ENCODE assay signal across 10 cellular contexts in the genomic region with DNA sequence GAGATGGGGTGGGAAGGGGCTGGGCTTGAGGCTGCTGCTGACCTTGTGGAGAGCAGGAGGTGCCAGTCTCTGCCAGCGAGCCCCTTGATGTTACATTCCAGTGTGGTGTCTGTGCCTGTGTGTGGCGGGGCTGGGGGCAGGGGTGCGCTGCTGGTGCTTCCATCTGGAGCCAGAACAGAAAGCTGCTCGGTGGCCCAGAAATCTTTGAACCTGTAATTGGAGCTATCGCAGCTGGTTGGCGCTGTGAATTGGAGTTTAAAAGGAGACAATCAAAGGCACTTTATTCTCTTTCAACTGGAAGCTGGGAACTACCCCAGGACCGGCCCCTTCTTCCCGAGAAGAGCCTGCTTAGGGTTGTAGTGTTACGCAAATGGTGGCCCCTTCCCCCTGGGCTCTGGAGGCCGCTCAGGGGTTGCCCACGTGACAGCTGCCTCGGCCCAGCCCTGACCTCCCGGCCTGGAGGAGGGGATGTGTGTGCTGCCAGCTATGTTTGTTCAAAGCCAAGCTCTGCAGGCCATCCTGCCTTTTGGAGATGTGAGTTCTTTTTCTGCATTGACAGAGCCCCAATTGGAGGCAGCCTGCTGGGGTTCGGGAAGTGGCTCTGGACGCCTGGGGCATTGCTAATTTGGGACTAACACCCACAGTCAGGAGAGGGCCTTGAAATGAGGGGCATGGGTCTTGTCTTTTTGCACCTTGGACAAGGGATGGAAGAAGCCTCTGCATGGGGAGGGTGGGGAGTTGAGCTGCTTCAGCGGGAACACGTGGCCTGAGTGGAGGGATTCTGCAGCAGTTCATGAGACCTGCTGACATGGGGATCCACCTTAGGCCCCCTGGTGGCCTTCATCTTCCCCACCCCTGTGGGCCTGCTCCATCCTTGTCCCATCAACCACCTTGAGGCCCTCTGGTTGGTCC. TPM values are rescaled to one million over a fixed set of nuclear protein-coding genes. Genes with fewer than 3 reads are reported as not detected.
DNase-seq lines count a peak whose midpoint lies in the region; ATAC-seq, FAIRE-seq and TF ChIP-seq lines count a peak whose summit lies in the region.
"Had no signal": no experiment of that assay in that cellular context is flagged by ENCODE, and none has a peak within 500 bp of the region (broad histone marks: within the 10 kb centered on the region; RNA-seq: fewer than 3 reads in every experiment).

No MANE protein-coding gene starts in this region.

- H3K27ac ChIP-seq in OCI-LY7 (ENCODE audit: low read depth, low read length, poor library complexity, severe bottlenecking) (no peak overlapping the region), gastroesophageal sphincter (peak overlapping the region in 3 of 4 donors; percentile 2 to 59 (median 56)), neural progenitor cell (no peak overlapping the region)

- CTCF ChIA-PET in OCI-LY7 (lab: Charles Lee; ENCODE audit: unreplicated experiment) = no interaction called here

- H3K9ac ChIP-seq in neural progenitor cell = no peak overlapping the region

- ATAC-seq in gastroesophageal sphincter (peak; percentile 50), HG02973 (IDR thresholded peaks at IDR 0.05; ENCODE audit: unreplicated experiment) (no peak)

- peaks cover 6% of the 10 kb centered on the region for H3K27me3 Mint-ChIP-seq in neural progenitor cell (ENCODE audit: insufficient read depth, low read depth)

- 0% methylated on average over 4 of the region's 17 CpGs; no CpG with 5 or more reads in 1 of the 2 donors for WGBS in gastroesophageal sphincter (ENCODE audit: low coverage in 1 of 2), 2 donors

- no peak overlapping the region for H3K4me2 ChIP-seq in OCI-LY7 (ENCODE audit: low read length)
- peak overlapping the region; percentile 69 for H3K4me2 ChIP-seq in neural progenitor cell

- H3K9me3 Mint-ChIP-seq in neural progenitor cell = peaks cover 7% of the 10 kb centered on the region

- peak overlapping the region; percentile 80 for H3K4me3 Mint-ChIP-seq in neural progenitor cell

- no peak for DNase-seq in D721Med (ENCODE audit: insufficient read length, low spot score)
- peak; percentile 37 for DNase-seq in OCI-LY7 (ENCODE audit: low spot score)
- DNase-seq in neural progenitor cell (ENCODE audit: low spot score) = peak; percentile 82
- DNase-seq in H54 (ENCODE audit: insufficient read length, low spot score) = no peak
- no peak for DNase-seq in NCI-H1105 treated with DMSO at 0.1 percent for 48 hours (lab: John Stamatoyannopoulos, UW)
- no peak for DNase-seq in mesenteric fat pad (ENCODE audit: low spot score)
- DNase-seq: SIG-M5 had no signal

- no peaks in the 10 kb centered on the region for H3K79me2 ChIP-seq in OCI-LY7 (ENCODE audit: insufficient read depth, low read depth, low read length)
- no peaks in the 10 kb centered on the region for H3K79me2 ChIP-seq in neural progenitor cell (ENCODE audit: low read depth)

- peak overlapping the region; percentile 96 for H3K27ac Mint-ChIP-seq in neural progenitor cell

- H3F3A ChIP-seq in neural progenitor cell (ENCODE audit: low read depth) = peaks cover 19% of the 10 kb centered on the region

- no peaks in the 10 kb centered on the region for H3K9me2 ChIP-seq in OCI-LY7 (ENCODE audit: insufficient read depth, low read length)

- POLR2A ChIA-PET in OCI-LY7 (lab: Charles Lee) = no interaction called here

- H4K20me1 ChIP-seq in OCI-LY7 (ENCODE audit: insufficient read depth, low read length) (no peaks in the 10 kb centered on the region), neural progenitor cell (ENCODE audit: low read depth) (no peaks in the 10 kb centered on the region)

- H3K4me1 ChIP-seq in OCI-LY7 (ENCODE audit: insufficient read depth, low read length, poor library complexity, severe bottlenecking) (no peaks in the 10 kb centered on the region), gastroesophageal sphincter (peaks cover 0 to 14% (median 5%) of the 10 kb centered on the region in 3 donors), neural progenitor cell (peaks cover 17% of the 10 kb centered on the region)

- H3K27me3 ChIP-seq in gastroesophageal sphincter = peaks cover 58% of the 10 kb centered on the region
- peaks cover 32% of the 10 kb centered on the region for H3K27me3 ChIP-seq in neural progenitor cell

- H3K4me3 ChIP-seq in OCI-LY7 (ENCODE audit: low read depth, low read length, poor library complexity, severe bottlenecking) (no peak overlapping the region), gastroesophageal sphincter (no peak overlapping the region), neural progenitor cell (peak overlapping the region; percentile 11)

- H3K9me3 ChIP-seq in OCI-LY7 (ENCODE audit: low read length) = 0 out of 2 replicates have a peak, but pooled peaks cover 5% of the 10 kb centered on the region
- H3K9me3 ChIP-seq in gastroesophageal sphincter = no peaks in the 10 kb centered on the region
- H3K9me3 ChIP-seq in neural progenitor cell (ENCODE audit: low read depth) = no peaks in the 10 kb centered on the region

- no peak overlapping the region for H2AFZ ChIP-seq in OCI-LY7 (ENCODE audit: low read length)
- H2AFZ ChIP-seq in neural progenitor cell (replicated peaks) = no peak overlapping the region

- H3K4me1 Mint-ChIP-seq in neural progenitor cell = peaks cover 23% of the 10 kb centered on the region

- BruUV-seq in OCI-LY7 (replicated peaks; lab: Mats Ljungman, UMichigan) = no TSS peak

- TF ChIP-seq EP300 in gastroesophageal sphincter (IDR thresholded peaks at IDR 0.05) = no peak

- H3K36me3 Mint-ChIP-seq in neural progenitor cell = no peaks in the 10 kb centered on the region

- no peak for FAIRE-seq in D721Med (lab: Jason Lieb, UNC)
- FAIRE-seq in H54 (lab: Jason Lieb, UNC) = no peak
- FAIRE-seq: G401.6 had no signal

- no peaks in the 10 kb centered on the region for H3K36me3 ChIP-seq in OCI-LY7 (ENCODE audit: insufficient read depth, low read length)
- H3K36me3 ChIP-seq in gastroesophageal sphincter = no peaks in the 10 kb centered on the region
- no peaks in the 10 kb centered on the region for H3K36me3 ChIP-seq in neural progenitor cell

- TF ChIP-seq POLR2A in gastroesophageal sphincter (IDR thresholded peaks at IDR 0.05) (no peak), H54 (IDR thresholded peaks at IDR 0.05; ENCODE audit: low read depth, low read length) (no peak)

- intact Hi-C loops in OCI-LY7 (cut with micrococcal nuclease; ENCODE audit: unreplicated experiment) = no loop called here

- TF ChIP-seq CTCF in D721Med (IDR thresholded peaks at IDR 0.05; ENCODE audit: insufficient read depth, missing control alignments) (peak; percentile 15), OCI-LY7 (conservative IDR thresholded peaks at IDR 0.05; ENCODE audit: low read length) (no peak; the same call in 1 of the 2 replicates), gastroesophageal sphincter (IDR thresholded peaks at IDR 0.05) (peak in 1 of 4 experiments; percentile 42), neural progenitor cell (IDR thresholded peaks at IDR 0.05) (peak; percentile 28)

RNA-seq across cellular contexts. Expression of a gene that starts 14.0 kb away (rescaled TPM):
- total RNA-seq in OCI-LY7 (2014; rRNA removed; shearing (Covaris generic)) = 20.1 and 31.6 TPM in 2 replicates
- total RNA-seq in OCI-LY7 (2022) (34.4 and 34.8 TPM in 2 replicates), gastroesophageal sphincter (10 to 100 TPM; 19.5 to 40.0 (median 21.0) TPM), neural progenitor cell (ENCODE audit: low replicate concordance) (4.2 and 18.4 TPM in 2 replicates), mesenteric fat pad (50.4 TPM)

RNA-seq across cellular contexts. Expression of a gene that starts 30.7 kb away (rescaled TPM):
- not detected in 2 replicates for total RNA-seq in OCI-LY7 (2014; rRNA removed; shearing (Covaris generic))
- total RNA-seq in OCI-LY7 (2022) (0.07 and 0.15 TPM in 2 replicates), gastroesophageal sphincter (10 to 100 TPM in 2 of 4 donors, 1 to 10 TPM in 2; 5.9 to 20.5 (median 13.0) TPM), neural progenitor cell (ENCODE audit: low replicate concordance) (0.65 and 3.6 TPM in 2 replicates), mesenteric fat pad (95.7 TPM)

RNA-seq across cellular contexts. Expression of a gene that starts 41.4 kb away (rescaled TPM):
- total RNA-seq in OCI-LY7 (2014; rRNA removed; shearing (Covaris generic)) = 0.54 and 0.62 TPM in 2 replicates
- 1.5 and 2.2 TPM in 2 replicates for total RNA-seq in OCI-LY7 (2022)
- 1 to 10 TPM in 3 of 4 donors, under 1 TPM in 1; 0.93 to 3.7 (median 2.3) TPM for total RNA-seq in gastroesophageal sphincter
- 0.74 TPM in 1 of 2 replicates, not detected in the other for total RNA-seq in neural progenitor cell (ENCODE audit: low replicate concordance)
- 0.58 TPM for total RNA-seq in mesenteric fat pad

RNA-seq across cellular contexts. Expression of a gene that starts 59.3 kb away (rescaled TPM):
- 83.8 and 85.8 TPM in 2 replicates for total RNA-seq in OCI-LY7 (2014; rRNA removed; shearing (Covaris generic))
- total RNA-seq in OCI-LY7 (2022) (100 and 110 TPM in 2 replicates), gastroesophageal sphincter (10 to 100 TPM; 16.6 to 39.8 (median 33.1) TPM), neural progenitor cell (ENCODE audit: low replicate concordance) (67.4 and 93.9 TPM in 2 replicates), mesenteric fat pad (47.6 TPM)

Comparison
In these comparisons a context has a peak if more than half of its experiments do, and no peak if none do; other contexts are left out.
1. DNase-seq: peak in OCI-LY7 (single experiment) and neural progenitor cell (single experiment); none in D721Med (single experiment), H54 (single experiment), NCI-H1105 treated with DMSO at 0.1 percent for 48 hours (single experiment) and mesenteric fat pad (single experiment).
2. H3K27ac ChIP-seq: peak in gastroesophageal sphincter (3 of 4); none in OCI-LY7 (single experiment) and neural progenitor cell (single experiment).